Comparison of ENCODE assay signal across 1 cellular context in the genomic region with DNA sequence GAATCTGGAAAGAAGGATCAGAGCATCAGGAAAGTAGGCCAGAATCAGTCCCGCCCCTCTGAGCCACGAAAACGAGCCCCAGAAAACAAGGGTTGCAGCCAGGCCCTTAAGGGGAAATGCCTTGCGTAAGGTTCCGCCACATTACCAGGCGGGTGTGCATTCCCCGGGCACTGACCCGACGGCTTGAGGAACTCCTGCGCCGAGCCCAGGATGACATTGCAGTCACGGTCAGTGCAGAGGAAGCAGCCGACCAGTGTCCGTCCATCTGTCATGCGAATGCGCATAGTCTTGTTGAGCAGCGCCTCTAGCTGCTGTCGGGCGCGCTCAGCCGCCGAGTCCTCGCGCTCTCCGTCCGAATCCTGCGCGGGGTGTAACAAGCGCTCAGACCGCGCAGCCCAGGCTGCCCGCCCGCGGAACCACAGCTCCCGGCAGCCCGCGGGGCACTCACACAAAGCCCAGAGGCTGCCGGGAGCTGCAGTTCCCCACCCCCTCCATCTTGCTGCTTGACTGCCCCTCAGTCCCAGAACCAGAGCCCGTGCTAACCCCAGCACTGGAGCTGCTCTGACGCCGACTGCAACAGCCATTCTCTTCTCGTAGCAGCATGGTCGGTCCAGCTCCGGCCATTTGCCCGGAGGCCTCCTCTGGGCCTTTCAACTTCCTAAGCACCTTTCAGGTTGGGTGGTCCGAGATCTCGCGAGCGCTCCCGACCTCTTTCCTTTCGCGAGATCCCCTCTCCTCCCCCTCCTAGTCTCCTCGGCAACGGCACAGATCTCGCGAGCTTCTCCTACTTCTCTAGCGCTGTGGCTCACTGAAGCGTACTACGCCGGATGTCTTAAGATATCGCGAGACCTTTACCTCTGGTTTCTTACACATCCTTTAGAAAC.
TF ChIP-seq lines count a peak whose summit lies in the region.

TSS of gene NAA38 (minus strand) at position 720 of the 884 bp plus-strand sequence. CDS start at position 624, 96 bp downstream.

TF ChIP-seq in K562, 482 proteins besides CTCF, POLR2A, EP300 and RAD21 (continued from another document and continues in another):
- TF ChIP-seq CHD7 (IDR thresholded peaks at IDR 0.05; ENCODE audit: low read depth, low read length) (no peak), ZNF263 (CRISPR knock-in tag; IDR thresholded peaks at IDR 0.05; ENCODE audit: borderline replicate concordance) (peak; percentile 64; the same call in 1 of the 2 replicates), EGR1 (conservative IDR thresholded peaks at IDR 0.05) (peak; percentile 54), SIX5 (IDR thresholded peaks at IDR 0.05; ENCODE audit: borderline replicate concordance in 1 of 2, insufficient read depth in 1 of 2, low read depth in 1 of 2, low read length in 2 of 2) (peak; percentile 78 to 84), ZFX (CRISPR knock-in tag; IDR thresholded peaks at IDR 0.05) (peak; percentile 58; the same call in 1 of the 2 replicates), HNRNPLL (IDR thresholded peaks at IDR 0.05; ENCODE audit: low read depth, low read length, poor library complexity, severe bottlenecking) (peak; percentile 83), GABPA (tag; conservative IDR thresholded peaks at IDR 0.05; ENCODE audit: low read depth) (peak; percentile 64), POLR2H (tag; IDR thresholded peaks at IDR 0.05; ENCODE audit: low read depth) (no peak; the same call in 1 of the 2 replicates), CXXC5 (CRISPR knock-in tag; IDR thresholded peaks at IDR 0.05) (peak; percentile 79), ETV6 (IDR thresholded peaks at IDR 0.05; ENCODE audit: borderline replicate concordance in 1 of 2, low read depth in 2 of 2, low read length in 1 of 2) (no peak), ETV6 (CRISPR knock-in tag; IDR thresholded peaks at IDR 0.05; ENCODE audit: borderline replicate concordance) (no peak), KAT7 (CRISPR knock-in tag; IDR thresholded peaks at IDR 0.05; ENCODE audit: borderline replicate concordance) (peak; percentile 83), ZMIZ1 (IDR thresholded peaks at IDR 0.05; ENCODE audit: low read depth in 2 of 2, low read length in 2 of 2) (0 out of 4 replicates have a peak, but pooled peaks of 1 of the 2 experiments have one; percentile 7), CC2D1A (IDR thresholded peaks at IDR 0.05) (no peak), ZNF143 (CRISPR knock-in tag; IDR thresholded peaks at IDR 0.05) (peak; percentile 88), RBM17 (IDR thresholded peaks at IDR 0.05; ENCODE audit: borderline replicate concordance, low read depth, low read length) (no peak), PRDM10 (IDR thresholded peaks at IDR 0.05; ENCODE audit: partially characterized antibody) (peak; percentile 25), ZNF239 (CRISPR knock-in tag; IDR thresholded peaks at IDR 0.05) (no peak), FOXA3 (CRISPR knock-in tag; conservative IDR thresholded peaks at IDR 0.05 in 1 of 2, IDR thresholded peaks at IDR 0.05 in 1 of 2) (peak in 1 of 2 experiments; percentile 88; a peak in 2 of 4 replicates), RB1 (IDR thresholded peaks at IDR 0.05; ENCODE audit: low read depth) (peak; percentile 67; the same call in 1 of the 2 replicates), ZBTB1 (CRISPR knock-in tag; IDR thresholded peaks at IDR 0.05; ENCODE audit: borderline replicate concordance, low read depth) (peak; percentile 90; the same call in 1 of the 2 replicates), BHLHE40 (IDR thresholded peaks at IDR 0.05; ENCODE audit: low read length) (peak; percentile 85), TAF7 (tag; IDR thresholded peaks at IDR 0.05) (no peak), FOXK2 (conservative IDR thresholded peaks at IDR 0.05 in 1 of 2, IDR thresholded peaks at IDR 0.05 in 1 of 2; ENCODE audit: low read depth in 2 of 2) (peak; percentile 45 to 58; a peak in 2 of 4 replicates), ZNF316 (IDR thresholded peaks at IDR 0.05) (peak; percentile 46), SRSF9 (IDR thresholded peaks at IDR 0.05; ENCODE audit: borderline replicate concordance, low read depth, low read length) (no peak), BACH1 (tag; IDR thresholded peaks at IDR 0.05) (peak; percentile 45), MAFG (tag; conservative IDR thresholded peaks at IDR 0.05) (0 out of 2 replicates have a peak, but pooled peaks have one; percentile 29), XRCC4 (IDR thresholded peaks at IDR 0.05; ENCODE audit: extremely low read depth, insufficient read depth, insufficient read length) (no peak), CREM (IDR thresholded peaks at IDR 0.05; ENCODE audit: low read depth) (peak; percentile 82), POLR2AphosphoS2 (IDR thresholded peaks at IDR 0.05; ENCODE audit: low read length) (0 out of 2 replicates have a peak, but pooled peaks have one; percentile 83), CAMTA2 (CRISPR knock-in tag; conservative IDR thresholded peaks at IDR 0.05) (no peak), GABPB1 (CRISPR knock-in tag; IDR thresholded peaks at IDR 0.05) (peak; percentile 42; the same call in 1 of the 2 replicates), PHF20 (IDR thresholded peaks at IDR 0.05; ENCODE audit: partially characterized antibody) (peak; percentile 24), NR2C2 (CRISPR knock-in tag; IDR thresholded peaks at IDR 0.05) (no peak), NR2C2 (tag; IDR thresholded peaks at IDR 0.05) (peak; percentile 77)
- TF ChIP-seq, protein P1, sequence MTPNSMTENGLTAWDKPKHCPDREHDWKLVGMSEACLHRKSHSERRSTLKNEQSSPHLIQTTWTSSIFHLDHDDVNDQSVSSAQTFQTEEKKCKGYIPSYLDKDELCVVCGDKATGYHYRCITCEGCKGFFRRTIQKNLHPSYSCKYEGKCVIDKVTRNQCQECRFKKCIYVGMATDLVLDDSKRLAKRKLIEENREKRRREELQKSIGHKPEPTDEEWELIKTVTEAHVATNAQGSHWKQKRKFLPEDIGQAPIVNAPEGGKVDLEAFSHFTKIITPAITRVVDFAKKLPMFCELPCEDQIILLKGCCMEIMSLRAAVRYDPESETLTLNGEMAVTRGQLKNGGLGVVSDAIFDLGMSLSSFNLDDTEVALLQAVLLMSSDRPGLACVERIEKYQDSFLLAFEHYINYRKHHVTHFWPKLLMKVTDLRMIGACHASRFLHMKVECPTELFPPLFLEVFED (CRISPR knock-in tag; conservative IDR thresholded peaks at IDR 0.05) = no peak
